ENCODE assay signal across 15 cellular contexts in the genomic region with DNA sequence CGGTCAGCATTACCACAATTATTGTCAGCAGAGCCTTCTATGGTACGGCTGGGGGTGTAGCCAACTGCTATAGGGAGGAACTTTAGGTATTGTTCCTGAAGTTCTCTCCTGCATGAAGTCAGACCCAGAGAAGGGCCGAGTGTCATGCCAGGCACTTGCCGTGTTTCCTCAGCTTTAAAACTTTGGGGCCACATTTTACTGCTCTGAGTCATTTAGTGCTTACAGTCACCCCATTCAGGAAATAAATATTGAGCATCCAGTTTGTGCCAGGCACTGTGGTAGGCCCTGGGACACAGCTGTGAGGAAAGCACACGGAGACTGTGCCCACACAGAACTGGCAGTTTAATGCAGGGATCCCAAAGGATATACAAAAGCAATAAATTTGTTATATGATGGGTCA. TPM values are rescaled to one million over a fixed set of nuclear protein-coding genes. Genes with fewer than 3 reads are reported as not detected.
DNase-seq lines count a peak whose midpoint lies in the region; ATAC-seq lines count a peak whose summit lies in the region.
"Had no signal": no experiment of that assay in that cellular context is flagged by ENCODE, and none has a peak within 500 bp of the region (broad histone marks: within the 10 kb centered on the region; RNA-seq: fewer than 3 reads in every experiment).

No MANE protein-coding gene starts in this region.

- H3K79me1 ChIP-seq in neuronal stem cell (ENCODE audit: low read depth, low read length): no peaks in the 10 kb centered on the region

- no peak overlapping the region for H3K4ac ChIP-seq in neuronal stem cell (ENCODE audit: low read length)

- H3K36me3 ChIP-seq in neuronal stem cell (replicated peaks in 1 of 2; ENCODE audit: control insufficient read depth in 2 of 2, insufficient read depth in 2 of 2, low read length in 2 of 2): no peaks in the 10 kb centered on the region
- H3K36me3 ChIP-seq: BLaER1 treated with 17β-estradiol and CSF1 and Interleukin-3, amounts not matched to agents 10 nM and 100 nM had no signal

- H2AK5ac ChIP-seq in neuronal stem cell (ENCODE audit: low read depth, low read length): no peak overlapping the region

- no peak overlapping the region for H3K18ac ChIP-seq in neuronal stem cell (ENCODE audit: low read length)

- no peak overlapping the region for H3K4me3 ChIP-seq in neuronal stem cell (ENCODE audit: low read length in 2 of 2)
- H3K4me3 ChIP-seq: BLaER1 treated with 17β-estradiol and CSF1 and Interleukin-3, amounts not matched to agents 10 nM and 100 nM had no signal

- H4K8ac ChIP-seq in neuronal stem cell (ENCODE audit: low read depth, low read length): no peak overlapping the region

- no peak overlapping the region for H3K4me2 ChIP-seq in neuronal stem cell (ENCODE audit: insufficient read depth, low read length, poor library complexity, severe bottlenecking)
- H3K4me2 ChIP-seq: BLaER1 treated with 17β-estradiol and CSF1 and Interleukin-3, amounts not matched to agents 10 nM and 100 nM had no signal

- H3K4me1 ChIP-seq in neuronal stem cell (ENCODE audit: control insufficient read depth in 2 of 2, insufficient read depth in 1 of 2, low read depth in 1 of 2, low read length in 2 of 2): peaks cover 7 to 17% of the 10 kb centered on the region in 2 donors
- H3K4me1 ChIP-seq: BLaER1 treated with 17β-estradiol and CSF1 and Interleukin-3, amounts not matched to agents 10 nM and 100 nM had no signal

- no peaks in the 10 kb centered on the region for H3K27me3 ChIP-seq in neuronal stem cell (ENCODE audit: control insufficient read depth in 3 of 3, insufficient read depth in 3 of 3, low read depth in 1 of 3, low read length in 3 of 3)
- H3K27me3 ChIP-seq: BLaER1 treated with 17β-estradiol and CSF1 and Interleukin-3, amounts not matched to agents 10 nM and 100 nM had no signal

- H3K23ac ChIP-seq in neuronal stem cell (ENCODE audit: low read depth, low read length, poor library complexity): no peak overlapping the region

- H4K91ac ChIP-seq in neuronal stem cell (ENCODE audit: low read depth, low read length, poor library complexity): no peak overlapping the region

- H3K27ac ChIP-seq in neuronal stem cell (replicated peaks; ENCODE audit: low read length): no peak overlapping the region
- H3K27ac ChIP-seq: 22Rv1; BLaER1 treated with 17β-estradiol and CSF1 and Interleukin-3, amounts not matched to agents 10 nM and 100 nM had no signal

- no peak overlapping the region for H2BK5ac ChIP-seq in neuronal stem cell (ENCODE audit: low read length)

- no peak overlapping the region for H2BK12ac ChIP-seq in neuronal stem cell (ENCODE audit: low read length)

- H3K14ac ChIP-seq in neuronal stem cell (ENCODE audit: low read length): no peak overlapping the region

- no peak overlapping the region for H2BK15ac ChIP-seq in neuronal stem cell (ENCODE audit: low read length)

- peak overlapping the region; percentile 24 for H3K9ac ChIP-seq in neuronal stem cell (ENCODE audit: low read depth, low read length, poor library complexity)
- H3K9ac ChIP-seq: BLaER1 treated with 17β-estradiol and CSF1 and Interleukin-3, amounts not matched to agents 10 nM and 100 nM had no signal

- H3K9me3 ChIP-seq in neuronal stem cell (replicated peaks in 1 of 2; ENCODE audit: control insufficient read depth in 2 of 2, insufficient read depth in 1 of 2, low read depth in 1 of 2, low read length in 2 of 2): no peaks in the 10 kb centered on the region
- H3K9me3 ChIP-seq: BLaER1 treated with 17β-estradiol and CSF1 and Interleukin-3, amounts not matched to agents 10 nM and 100 nM had no signal

- no peak overlapping the region for H2BK120ac ChIP-seq in neuronal stem cell (ENCODE audit: low read depth, low read length)

- WGBS in neuronal stem cell (ENCODE audit: extremely low coverage in 2 of 2, insufficient read length in 2 of 2, insufficient replicate concordance in 1 of 2), 2 donors: no CpG with 5 or more reads among the region's 5 CpGs

- H2AFZ ChIP-seq in neuronal stem cell (ENCODE audit: low read length): no peak overlapping the region

- ATAC-seq in HG02973 (IDR thresholded peaks at IDR 0.05; ENCODE audit: unreplicated experiment): no peak
- ATAC-seq in GM21529 (IDR thresholded peaks at IDR 0.05; ENCODE audit: unreplicated experiment): no peak

- DNase-seq in A172 (ENCODE audit: low spot score) (peak; percentile 29), HT1080 (ENCODE audit: low read depth) (peak; percentile 23), RKO (ENCODE audit: low spot score) (peak; percentile 32), neuronal stem cell (ENCODE audit: low spot score) (no peak), activated T-cell treated with anti-CD3 and anti-CD28 coated beads for 4 hours (no peak), D341Med (ENCODE audit: low spot score) (no peak)
- DNase-seq: CD4-positive, CD25-positive, alpha-beta regulatory T cell; DMS 273 treated with DMSO at 0.1 percent for 48 hours; HCEC 1CT; HFFc6; IMR-90 had no signal

RNA-seq across cellular contexts. Expression of a gene that starts 54.5 kb away (rescaled TPM):
- 120 and 144 TPM in 2 replicates for total RNA-seq in A172 (2014; rRNA removed; shearing (Covaris generic))
- 154 and 163 TPM in 2 replicates for total RNA-seq in HT1080 (2014; rRNA removed; shearing (Covaris generic))
- polyA plus RNA-seq in HT1080 (2015; cell fraction: cytosol; rRNA removed): 96.5 and 105 TPM in 2 replicates
- polyA plus RNA-seq in HT1080 (2015; cell fraction: nucleus; rRNA removed): 168 and 202 TPM in 2 replicates
- polyA plus RNA-seq in neuronal stem cell (2013, experiment 1 of 2): 50.1 TPM
- 46.8 TPM for polyA plus RNA-seq in neuronal stem cell (2013, experiment 2 of 2)

Comparison
In these comparisons a context has a peak if more than half of its experiments do, and no peak if none do; other contexts are left out.
1. DNase-seq: peak in A172 (single experiment), HT1080 (single experiment) and RKO (single experiment); none in neuronal stem cell (single experiment), activated T-cell treated with anti-CD3 and anti-CD28 coated beads for 4 hours (single experiment) and D341Med (single experiment).